26 cellular contexts compared by ENCODE assay signal in genomic region chr6:493840-494239, GRCh38.
A peak's percentile ranks its signal among the peaks of the same experiment; 100 is the strongest.
DNase-seq lines count a peak whose midpoint lies in the region; ATAC-seq and TF ChIP-seq lines count a peak whose summit lies in the region.
"Had no signal": no experiment of that assay in that cellular context is flagged by ENCODE, and none has a peak within 500 bp of the region (broad histone marks: within the 10 kb centered on the region; RNA-seq: fewer than 3 reads in every experiment).

No MANE protein-coding gene starts in this region.

- DNase-seq in activated CD4-positive, alpha-beta T cell treated with anti-CD3 and anti-CD28 coated beads for 4 hours, result peak; percentile 39 to 40
- no peak for DNase-seq in activated CD4-positive, alpha-beta T cell treated with anti-CD3 and anti-CD28 coated beads, Interleukin-2, amount 50 U/mL, for 1 hour
- no peak for DNase-seq in CD8-positive, alpha-beta T cell
- DNase-seq in activated T-helper 2 cell treated with anti-CD3 and anti-CD28 coated beads, Interferon-gamma antibody, Interleukin-2, Interleukin-4, amounts not matched to agents 10 μg/mL and 5 μg/mL and 100 μg/mL, durations not matched to agents 14 hours and 24 hours and 36 hours (ENCODE audit: low spot score), result no peak
- DNase-seq in naive thymus-derived CD8-positive, alpha-beta T cell, result no peak
- DNase-seq in UCSD-AML1 (lab: John Stamatoyannopoulos, UW; ENCODE audit: unreplicated experiment) (no peak), midbrain (lab: John Stamatoyannopoulos, UW) (no peak)
- DNase-seq: amniotic stem cell; Caco-2; colonic mucosa; DMS79 treated with DMSO at 0.1 percent for 48 hours; foreskin keratinocyte; KBM-7; mesenchymal stem cell; MM.1S; NCI-H1417; NCI-H2081; occipital lobe; PC-9; Right ventricle myocardium superior; stimulated activated CD4-positive, alpha-beta T cell treated with anti-CD3 and anti-CD28 coated beads, Interleukin-1b, Interleukin-23, amount 100 ng/mL, for 48 hours; SW 1271 had no signal

- no peak for ATAC-seq in CD8-positive, alpha-beta T cell
- ATAC-seq in naive thymus-derived CD8-positive, alpha-beta T cell, result no peak
- ATAC-seq in GM18511 (IDR thresholded peaks at IDR 0.05; ENCODE audit: unreplicated experiment), result no peak
- ATAC-seq: A549, esophagus mucosa, foreskin keratinocyte had no signal

- H3K9me3 Mint-ChIP-seq in CD8-positive, alpha-beta T cell, result no peaks in the 10 kb centered on the region
- H3K9me3 Mint-ChIP-seq in activated T-helper 2 cell treated with anti-CD3 and anti-CD28 coated beads, Interferon-gamma antibody, Interleukin-2, Interleukin-4, amounts not matched to agents 10 μg/mL and 5 μg/mL and 100 μg/mL, durations not matched to agents 14 hours and 24 hours and 36 hours, result peaks cover 9% of the 10 kb centered on the region
- peaks cover 0 to 6% (median 0%) of the 10 kb centered on the region in 9 donors for H3K9me3 Mint-ChIP-seq in naive thymus-derived CD8-positive, alpha-beta T cell

- no peak overlapping the region for H3K4me3 ChIP-seq in CD8-positive, alpha-beta T cell (ENCODE audit: low read depth, low read length)
- H3K4me3 ChIP-seq: A549, colonic mucosa, PC-9, skin epidermis had no signal

- H3K9me3 ChIP-seq in CD8-positive, alpha-beta T cell (ENCODE audit: low read length), result no peaks in the 10 kb centered on the region
- H3K9me3 ChIP-seq: A549, Caco-2, colonic mucosa had no signal

- POLR2A ChIA-PET in CD8-positive, alpha-beta T cell (lab: Charles Lee), result no interaction called here
- POLR2A ChIA-PET in naive thymus-derived CD8-positive, alpha-beta T cell (lab: Charles Lee), result no interaction called here

- no peaks in the 10 kb centered on the region for H3K27me3 ChIP-seq in CD8-positive, alpha-beta T cell (ENCODE audit: insufficient read depth, low read length)
- H3K27me3 ChIP-seq: colonic mucosa, foreskin keratinocyte had no signal

- H3K36me3 ChIP-seq in CD8-positive, alpha-beta T cell (ENCODE audit: insufficient read depth, low read length), result no peaks in the 10 kb centered on the region
- H3K36me3 ChIP-seq: colonic mucosa had no signal

- H3K27ac Mint-ChIP-seq in CD8-positive, alpha-beta T cell, result peak overlapping the region; percentile 47
- H3K27ac Mint-ChIP-seq in activated T-helper 2 cell treated with anti-CD3 and anti-CD28 coated beads, Interferon-gamma antibody, Interleukin-2, Interleukin-4, amounts not matched to agents 10 μg/mL and 5 μg/mL and 100 μg/mL, durations not matched to agents 14 hours and 24 hours and 36 hours, result peak overlapping the region; percentile 99
- H3K27ac Mint-ChIP-seq in naive thymus-derived CD8-positive, alpha-beta T cell, result peak overlapping the region in 9 of 10 donors; percentile 4 to 86 (median 60)

- intact Hi-C loops in CD8-positive, alpha-beta T cell (cut with DNase I, micrococcal nuclease), result loop anchor here in 1 of 2 experiments (10.0 kb wide), 2 partner anchors 99 to 199 kb away; partner anchors contain the start of genes DUSP22 and IRF4
- intact Hi-C loops in activated T-helper 2 cell treated with anti-CD3 and anti-CD28 coated beads, Interferon-gamma antibody, Interleukin-2, Interleukin-4, amounts not matched to agents 10 μg/mL and 5 μg/mL and 100 μg/mL, durations not matched to agents 14 hours and 24 hours and 36 hours (cut with micrococcal nuclease), result loop anchor here (5.0 kb wide), 3 partner anchors 202 to 267 kb away; partner anchors contain the start of gene DUSP22

- CTCF ChIA-PET in CD8-positive, alpha-beta T cell (lab: Charles Lee), result no interaction called here

- peaks cover 64% of the 10 kb centered on the region for H3K4me1 ChIP-seq in CD8-positive, alpha-beta T cell (ENCODE audit: insufficient read depth, low read length)
- H3K4me1 ChIP-seq: A549, Caco-2, colonic mucosa, foreskin keratinocyte had no signal

- TF ChIP-seq CTCF in CD8-positive, alpha-beta T cell (IDR thresholded peaks at IDR 0.05), result no peak

- H3K27ac ChIP-seq in CD8-positive, alpha-beta T cell (ENCODE audit: low read depth, low read length), result no peak overlapping the region
- H3K27ac ChIP-seq: A549, colonic mucosa, foreskin keratinocyte, PC-9 had no signal

- H3K4me1 Mint-ChIP-seq in CD8-positive, alpha-beta T cell (ENCODE audit: low read depth), result peaks cover 73% of the 10 kb centered on the region
- H3K4me1 Mint-ChIP-seq in activated T-helper 2 cell treated with anti-CD3 and anti-CD28 coated beads, Interferon-gamma antibody, Interleukin-2, Interleukin-4, amounts not matched to agents 10 μg/mL and 5 μg/mL and 100 μg/mL, durations not matched to agents 14 hours and 24 hours and 36 hours (ENCODE audit: low read depth), result peaks cover 92% of the 10 kb centered on the region
- H3K4me1 Mint-ChIP-seq in naive thymus-derived CD8-positive, alpha-beta T cell, result peaks cover 40 to 78% (median 70%) of the 10 kb centered on the region in 4 donors

- H3K27me3 Mint-ChIP-seq in CD8-positive, alpha-beta T cell (ENCODE audit: low read depth), result no peaks in the 10 kb centered on the region
- H3K27me3 Mint-ChIP-seq in activated T-helper 2 cell treated with anti-CD3 and anti-CD28 coated beads, Interferon-gamma antibody, Interleukin-2, Interleukin-4, amounts not matched to agents 10 μg/mL and 5 μg/mL and 100 μg/mL, durations not matched to agents 14 hours and 24 hours and 36 hours (ENCODE audit: low read depth), result no peaks in the 10 kb centered on the region
- no peaks in the 10 kb centered on the region for H3K27me3 Mint-ChIP-seq in naive thymus-derived CD8-positive, alpha-beta T cell

- H3K36me3 Mint-ChIP-seq in CD8-positive, alpha-beta T cell, result peaks cover 26% of the 10 kb centered on the region
- H3K36me3 Mint-ChIP-seq in activated T-helper 2 cell treated with anti-CD3 and anti-CD28 coated beads, Interferon-gamma antibody, Interleukin-2, Interleukin-4, amounts not matched to agents 10 μg/mL and 5 μg/mL and 100 μg/mL, durations not matched to agents 14 hours and 24 hours and 36 hours (ENCODE audit: low read depth), result peaks cover 81% of the 10 kb centered on the region
- H3K36me3 Mint-ChIP-seq in naive thymus-derived CD8-positive, alpha-beta T cell, result peaks cover 7 to 22% (median 18%) of the 10 kb centered on the region in 3 donors

- no peak overlapping the region for H3K4me3 Mint-ChIP-seq in CD8-positive, alpha-beta T cell
- H3K4me3 Mint-ChIP-seq in activated T-helper 2 cell treated with anti-CD3 and anti-CD28 coated beads, Interferon-gamma antibody, Interleukin-2, Interleukin-4, amounts not matched to agents 10 μg/mL and 5 μg/mL and 100 μg/mL, durations not matched to agents 14 hours and 24 hours and 36 hours (ENCODE audit: low read depth), result peak overlapping the region; percentile 71
- peak overlapping the region in 3 of 10 donors; percentile 14 to 34 (median 24) for H3K4me3 Mint-ChIP-seq in naive thymus-derived CD8-positive, alpha-beta T cell

Comparison
In these comparisons a context has a peak if more than half of its experiments do, and no peak if none do; other contexts are left out.
1. DNase-seq: peak in activated CD4-positive, alpha-beta T cell treated with anti-CD3 and anti-CD28 coated beads for 4 hours (2 of 2); none in activated CD4-positive, alpha-beta T cell treated with anti-CD3 and anti-CD28 coated beads, Interleukin-2, amount 50 U/mL, for 1 hour (single experiment), CD8-positive, alpha-beta T cell (0 of 7), activated T-helper 2 cell treated with anti-CD3 and anti-CD28 coated beads, Interferon-gamma antibody, Interleukin-2, Interleukin-4, amounts not matched to agents 10 μg/mL and 5 μg/mL and 100 μg/mL, durations not matched to agents 14 hours and 24 hours and 36 hours (single experiment), naive thymus-derived CD8-positive, alpha-beta T cell (0 of 10), UCSD-AML1 (single experiment) and midbrain (single experiment).
2. H3K27ac Mint-ChIP-seq: peak in every context shown above with its lines; median percentile 99 in activated T-helper 2 cell treated with anti-CD3 and anti-CD28 coated beads, Interferon-gamma antibody, Interleukin-2, Interleukin-4, amounts not matched to agents 10 μg/mL and 5 μg/mL and 100 μg/mL, durations not matched to agents 14 hours and 24 hours and 36 hours; 60 in naive thymus-derived CD8-positive, alpha-beta T cell; 47 in CD8-positive, alpha-beta T cell.